Comparison of ENCODE assay signal across 8 cellular contexts in the genomic region with DNA sequence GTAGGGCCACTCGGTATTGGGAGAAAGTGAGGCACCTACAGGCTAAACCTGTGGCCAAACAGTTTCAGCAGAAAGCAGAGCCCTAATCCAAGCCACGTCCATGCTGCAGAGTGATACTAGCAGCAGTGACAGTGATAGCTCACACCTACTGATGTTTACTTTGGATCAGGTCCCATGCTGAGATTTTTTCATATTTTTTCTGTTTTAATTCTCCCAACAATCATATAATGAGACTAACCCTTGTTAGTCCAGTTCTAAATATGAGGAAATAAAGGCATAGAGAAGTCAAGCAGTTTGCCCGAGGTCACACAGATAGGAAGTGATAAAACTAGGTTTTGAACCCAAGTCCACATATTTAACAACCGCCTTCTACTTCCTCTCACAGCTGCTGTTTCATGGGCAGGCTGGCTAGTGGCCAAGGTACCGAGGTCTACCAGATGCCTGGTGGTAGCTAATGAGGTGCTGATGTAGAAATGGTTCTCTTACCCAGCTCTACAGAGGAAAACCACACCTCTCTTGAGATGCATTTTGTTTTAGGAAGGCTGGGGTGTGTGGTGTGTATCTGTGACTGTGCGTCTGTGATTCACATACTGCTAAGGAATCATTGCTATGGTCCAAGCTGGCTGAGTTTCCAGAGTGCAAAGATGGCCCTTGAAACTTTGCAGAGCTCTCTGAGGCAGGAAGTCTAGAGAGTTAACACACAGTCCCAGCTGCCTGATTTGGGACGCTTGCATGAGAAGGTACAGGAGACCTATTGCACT.
A peak's percentile ranks its signal among the peaks of the same experiment; 100 is the strongest.
DNase-seq lines count a peak whose midpoint lies in the region; ATAC-seq, FAIRE-seq and TF ChIP-seq lines count a peak whose summit lies in the region.

No MANE protein-coding gene starts in this region.

- peak overlapping the region; percentile 11 for H3K9ac ChIP-seq in SK-N-MC (ENCODE audit: insufficient read length)

- H3K36me3 ChIP-seq in SK-N-MC (ENCODE audit: insufficient read depth, low read length) (peaks cover 10% of the 10 kb centered on the region), heart left ventricle (peaks cover 0 to 6% (median 0%) of the 10 kb centered on the region in 9 donors)

- DNase-seq in GM18507 (ENCODE audit: extremely low spot score, insufficient read length, low read depth) (no peak), LoVo (ENCODE audit: low spot score) (peak; percentile 56), SK-N-MC (ENCODE audit: low read depth, low spot score) (peak; percentile 91), heart left ventricle (peak; percentile 32 to 84 (median 61))

- ATAC-seq in heart left ventricle (peak in 3 of 4 donors; percentile 23 to 52 (median 44)), GM19351 (IDR thresholded peaks at IDR 0.05; ENCODE audit: unreplicated experiment) (no peak), HG03045 (IDR thresholded peaks at IDR 0.05; ENCODE audit: unreplicated experiment) (no peak), HG02588 (IDR thresholded peaks at IDR 0.05; ENCODE audit: unreplicated experiment) (no peak)
- ATAC-seq in activated CD4-positive, CD25-positive, alpha-beta regulatory T cell treated with anti-CD3 and anti-CD28 coated beads, Interleukin-2, amount 50 U/mL, for 24 hours, result no peak

- H3K27me3 ChIP-seq in heart left ventricle, result no peaks in the 10 kb centered on the region

- intact Hi-C loops in heart left ventricle (cut with DNase I), result no loop called here

- H3K4me3 ChIP-seq in SK-N-MC (peak overlapping the region; percentile 48), heart left ventricle (no peak overlapping the region)

- H3K27ac ChIP-seq in SK-N-MC (peak overlapping the region; percentile 86), heart left ventricle (no peak overlapping the region)

- peak; percentile 93 for FAIRE-seq in GM18507 (lab: Jason Lieb, UNC)

- 32 to 37% (median 33%) methylated on average over 7 of the region's 7 CpGs for WGBS in heart left ventricle, 4 donors

- no peak for TF ChIP-seq CTCF in heart left ventricle (IDR thresholded peaks at IDR 0.05)

- H3K9me3 ChIP-seq in SK-N-MC (ENCODE audit: low read depth, low read length) (no peaks in the 10 kb centered on the region), heart left ventricle (no peaks in the 10 kb centered on the region)

- H3K4me1 ChIP-seq in heart left ventricle, result peaks cover 0 to 32% (median 12%) of the 10 kb centered on the region in 12 donors

- no peak for TF ChIP-seq POLR2A in heart left ventricle (IDR thresholded peaks at IDR 0.05)

Comparison
In these comparisons a context has a peak if more than half of its experiments do, and no peak if none do; other contexts are left out.
1. ATAC-seq: peak in heart left ventricle (3 of 4); none in GM19351 (single experiment), HG03045 (single experiment), activated CD4-positive, CD25-positive, alpha-beta regulatory T cell treated with anti-CD3 and anti-CD28 coated beads, Interleukin-2, amount 50 U/mL, for 24 hours (0 of 2) and HG02588 (single experiment).